ENCODE assay signal across 16 cellular contexts in genomic region chr20:6746901-6747609, GRCh38. TPM values are rescaled to one million over a fixed set of nuclear protein-coding genes. Genes with fewer than 3 reads are reported as not detected.
DNase-seq lines count a peak whose midpoint lies in the region; ATAC-seq and TF ChIP-seq lines count a peak whose summit lies in the region.
"Had no signal": no experiment of that assay in that cellular context is flagged by ENCODE, and none has a peak within 500 bp of the region (broad histone marks: within the 10 kb centered on the region; RNA-seq: fewer than 3 reads in every experiment).

No MANE protein-coding gene starts in this region.

- dilution Hi-C loops in IMR-90 (cut with HindIII; ENCODE audit: low sequenced_read_pairs, unreplicated experiment), result no loop called here

- no peak overlapping the region for H3K9ac ChIP-seq in IMR-90 (ENCODE audit: low read depth, low read length)
- H3K9ac ChIP-seq: GM23248, SK-N-SH had no signal

- POLR2A ChIA-PET in IMR-90 (lab: Charles Lee; ENCODE audit: unreplicated experiment), result no interaction called here

- no peak overlapping the region for H3K4me2 ChIP-seq in IMR-90 (ENCODE audit: low read depth, low read length)
- H3K4me2 ChIP-seq: SK-N-SH had no signal

- no peaks in the 10 kb centered on the region for H4K20me1 ChIP-seq in IMR-90 (ENCODE audit: insufficient read depth, low read length)

- H3K27me3 ChIP-seq in IMR-90 (ENCODE audit: control insufficient read depth, insufficient read depth, low read length), result peaks cover 2% of the 10 kb centered on the region; the same call in 1 of the 2 replicates
- H3K27me3 ChIP-seq in suprapubic skin, result no peaks in the 10 kb centered on the region

- no peak overlapping the region for H3K4me3 Mint-ChIP-seq in natural killer cell
- H3K4me3 Mint-ChIP-seq: activated naive CD4-positive, alpha-beta T cell treated with anti-CD3 and anti-CD28 coated beads, Interleukin-2, amount 50 U/mL, for 24 hours had no signal

- H3K4ac ChIP-seq in IMR-90 (ENCODE audit: low read depth, low read length), result no peak overlapping the region

- H3K27ac ChIP-seq in IMR-90 (ENCODE audit: insufficient read depth, low read length) (no peak overlapping the region), suprapubic skin (no peak overlapping the region)
- H3K27ac ChIP-seq: GM23248 had no signal

- intact Hi-C loops in IMR-90 (cut with micrococcal nuclease), result no loop called here
- intact Hi-C loops in natural killer cell (cut with micrococcal nuclease), result no loop called here

- H2BK5ac ChIP-seq in IMR-90 (ENCODE audit: low read depth, low read length, poor library complexity, severe bottlenecking), result no peak overlapping the region

- H3K9me3 Mint-ChIP-seq in natural killer cell, result no peaks in the 10 kb centered on the region
- H3K9me3 Mint-ChIP-seq: activated naive CD4-positive, alpha-beta T cell treated with anti-CD3 and anti-CD28 coated beads, Interleukin-2, amount 50 U/mL, for 24 hours had no signal

- in situ Hi-C loops in IMR-90 (cut with MboI; ENCODE audit: low sequenced_read_pairs), result no loop called here

- peaks cover 0 to 3% of the 10 kb centered on the region in 2 donors for H3K27me3 Mint-ChIP-seq in natural killer cell (ENCODE audit: low read depth in 2 of 2)
- H3K27me3 Mint-ChIP-seq: activated naive CD4-positive, alpha-beta T cell treated with anti-CD3 and anti-CD28 coated beads, Interleukin-2, amount 50 U/mL, for 24 hours had no signal

- no peak overlapping the region for H3K14ac ChIP-seq in IMR-90 (replicated peaks; ENCODE audit: low read depth, low read length)

- no peak for TF ChIP-seq POLR2A in IMR-90 (IDR thresholded peaks at IDR 0.05; ENCODE audit: low read depth, low read length)
- no peak for TF ChIP-seq POLR2A in suprapubic skin (IDR thresholded peaks at IDR 0.05)

- no peak overlapping the region for H2AFZ ChIP-seq in IMR-90 (replicated peaks; ENCODE audit: low read length, poor library complexity)
- H2AFZ ChIP-seq: GM23248 had no signal

- H3K9me3 ChIP-seq in IMR-90 (ENCODE audit: control insufficient read depth, insufficient read depth, low read length), result no peaks in the 10 kb centered on the region
- no peaks in the 10 kb centered on the region for H3K9me3 ChIP-seq in suprapubic skin
- H3K9me3 ChIP-seq: SK-N-SH had no signal

- no peak for TF ChIP-seq EP300 in suprapubic skin (IDR thresholded peaks at IDR 0.05)

- WGBS in IMR-90 (ENCODE audit: extremely low coverage in 2 of 2, insufficient read length in 1 of 2), 2 experiments, result no CpG with 5 or more reads among the region's 6 CpGs
- 66% methylated on average over 6 of the region's 6 CpGs for WGBS in suprapubic skin

- no peak for TF ChIP-seq RAD21 in IMR-90 (IDR thresholded peaks at IDR 0.05; ENCODE audit: low read length)

- H4K5ac ChIP-seq in IMR-90 (ENCODE audit: low read depth, low read length), result no peak overlapping the region

- H2BK120ac ChIP-seq in IMR-90 (ENCODE audit: low read depth, low read length), result no peak overlapping the region

- no peak overlapping the region for H4K91ac ChIP-seq in IMR-90 (ENCODE audit: insufficient read depth, low read depth, low read length)

- H3K36me3 Mint-ChIP-seq in natural killer cell, result no peaks in the 10 kb centered on the region
- H3K36me3 Mint-ChIP-seq: activated naive CD4-positive, alpha-beta T cell treated with anti-CD3 and anti-CD28 coated beads, Interleukin-2, amount 50 U/mL, for 24 hours had no signal

- H3K4me3 ChIP-seq in IMR-90 (ENCODE audit: insufficient read depth, low read depth, low read length) (no peak overlapping the region), suprapubic skin (no peak overlapping the region)
- H3K4me3 ChIP-seq: GM23248 had no signal

- no peak overlapping the region for H2BK15ac ChIP-seq in IMR-90 (ENCODE audit: low read depth, low read length)

- H2AK5ac ChIP-seq in IMR-90 (ENCODE audit: low read depth, low read length), result no peak overlapping the region

- CTCF ChIA-PET in IMR-90 (lab: Yijun Ruan, JAX), result no interaction called here

- no peak overlapping the region for H2AK9ac ChIP-seq in IMR-90 (replicated peaks; ENCODE audit: low read depth, low read length, poor library complexity)

- ATAC-seq in IMR-90 (ENCODE audit: low read depth) (no peak), esophagus mucosa (peak; percentile 92), natural killer cell (no peak)

- no peak overlapping the region for H2BK20ac ChIP-seq in IMR-90 (ENCODE audit: low read depth, low read length)

- no peaks in the 10 kb centered on the region for H3K4me1 Mint-ChIP-seq in natural killer cell
- H3K4me1 Mint-ChIP-seq: activated naive CD4-positive, alpha-beta T cell treated with anti-CD3 and anti-CD28 coated beads, Interleukin-2, amount 50 U/mL, for 24 hours had no signal

- no peak overlapping the region for H3K18ac ChIP-seq in IMR-90 (ENCODE audit: low read depth, low read length)

- DNase-seq in Daoy (ENCODE audit: low read depth), result peak; percentile 15
- DNase-seq in IMR-90, result peak; percentile 28
- peak; percentile 7 for DNase-seq in RPMI8226
- no peak for DNase-seq in NK-92 (lab: John Stamatoyannopoulos, UW; ENCODE audit: unreplicated experiment)
- DNase-seq in suprapubic skin (ENCODE audit: low spot score in 2 of 2), result no peak
- no peak for DNase-seq in natural killer cell
- DNase-seq in NCI-H345 treated with DMSO at 0.1 percent for 48 hours (lab: John Stamatoyannopoulos, UW; ENCODE audit: unreplicated experiment), result no peak
- DNase-seq: AML-193, GM23248, hippocampal formation, MM.1S, NCI-H510A treated with DMSO at 0.1 percent for 48 hours, SK-N-SH, small intestine had no signal

- no peaks in the 10 kb centered on the region for H3K79me1 ChIP-seq in IMR-90 (ENCODE audit: low read depth in 1 of 2, low read length in 2 of 2)

- no peak overlapping the region for H4K8ac ChIP-seq in IMR-90 (ENCODE audit: low read depth in 2 of 2, low read length in 2 of 2)

- H3K36me3 ChIP-seq in IMR-90 (ENCODE audit: control insufficient read depth, insufficient read depth, low read length) (no peaks in the 10 kb centered on the region), suprapubic skin (no peaks in the 10 kb centered on the region)

- no peak overlapping the region for H3K23ac ChIP-seq in IMR-90 (ENCODE audit: low read depth, low read length)

- H3K27ac Mint-ChIP-seq in natural killer cell, result no peak overlapping the region
- H3K27ac Mint-ChIP-seq: activated naive CD4-positive, alpha-beta T cell treated with anti-CD3 and anti-CD28 coated beads, Interleukin-2, amount 50 U/mL, for 24 hours had no signal

- H3K4me1 ChIP-seq in IMR-90 (ENCODE audit: control insufficient read depth, insufficient read depth, low read length), result no peaks in the 10 kb centered on the region
- H3K4me1 ChIP-seq in suprapubic skin, result no peaks in the 10 kb centered on the region

- no TSS peak for BruUV-seq in IMR-90 (replicated peaks; lab: Mats Ljungman, UMichigan)

- no peak overlapping the region for H3K56ac ChIP-seq in IMR-90 (ENCODE audit: extremely low read depth, insufficient read depth, low read length)

- no peak for TF ChIP-seq CTCF in IMR-90 (conservative IDR thresholded peaks at IDR 0.05; ENCODE audit: low read depth, low read length)
- no peak for TF ChIP-seq CTCF in suprapubic skin (IDR thresholded peaks at IDR 0.05)
- TF ChIP-seq CTCF in natural killer cell (IDR thresholded peaks at IDR 0.05), result no peak

- H3K9me1 ChIP-seq in IMR-90 (ENCODE audit: insufficient read depth, low read length), result no peaks in the 10 kb centered on the region

TF ChIP-seq in IMR-90, 13 proteins besides CTCF, POLR2A, EP300 and RAD21:
- TF ChIP-seq RFX5 (IDR thresholded peaks at IDR 0.05; ENCODE audit: low read depth, low read length) (no peak), MAFK (IDR thresholded peaks at IDR 0.05; ENCODE audit: low read depth, low read length) (no peak), BHLHE40 (IDR thresholded peaks at IDR 0.05; ENCODE audit: low read depth, low read length) (no peak), FOS (IDR thresholded peaks at IDR 0.05; ENCODE audit: low read depth, low read length) (no peak), CHD1 (IDR thresholded peaks at IDR 0.05; ENCODE audit: low read depth, low read length) (no peak), ELK1 (IDR thresholded peaks at IDR 0.05; ENCODE audit: borderline replicate concordance, low read depth, low read length) (no peak), SMC3 (IDR thresholded peaks at IDR 0.05; ENCODE audit: low read depth, low read length) (no peak), NFE2L2 (IDR thresholded peaks at IDR 0.05; ENCODE audit: low read depth, low read length) (no peak), MXI1 (IDR thresholded peaks at IDR 0.05; ENCODE audit: borderline replicate concordance, low read depth, low read length) (no peak), MAZ (IDR thresholded peaks at IDR 0.05; ENCODE audit: borderline replicate concordance, low read depth, low read length) (no peak), USF2 (IDR thresholded peaks at IDR 0.05; ENCODE audit: low read depth, low read length) (no peak), CEBPB (IDR thresholded peaks at IDR 0.05; ENCODE audit: low read depth, low read length) (no peak), RCOR1 (IDR thresholded peaks at IDR 0.05; ENCODE audit: insufficient replicate concordance, low read length) (no peak)

RNA-seq across cellular contexts. Expression of gene BMP2, which starts 20.4 kb away (rescaled TPM):
- 1.8 and 2.5 TPM in 2 replicates for total RNA-seq in Daoy (2014; rRNA removed; shearing (Covaris generic))
- total RNA-seq in IMR-90 (2012; rRNA removed) (0.18 and 0.28 TPM in 2 replicates), esophagus mucosa (3.5 TPM), suprapubic skin (10 to 100 TPM; 24.1 to 40.4 (median 29.4) TPM), natural killer cell (under 1 TPM; 0.45 to 0.66 (median 0.45) TPM)
- polyA plus RNA-seq in IMR-90 (2012; rRNA removed), result 0.21 and 0.29 TPM in 2 replicates
- 0.16 and 0.26 TPM in 2 replicates for polyA plus RNA-seq in IMR-90 (2012; cell fraction: cytosol; rRNA removed)
- polyA plus RNA-seq in IMR-90 (2012; cell fraction: nucleus; rRNA removed; ENCODE audit: low replicate concordance), result 0.18 and 0.33 TPM in 2 replicates

Comparison
In these comparisons a context has a peak if more than half of its experiments do, and no peak if none do; other contexts are left out.
1. DNase-seq: peak in Daoy (single experiment), IMR-90 (single experiment) and RPMI8226 (single experiment); none in NK-92 (single experiment), suprapubic skin (0 of 2), natural killer cell (single experiment) and NCI-H345 treated with DMSO at 0.1 percent for 48 hours (single experiment).